In the genomic region with DNA sequence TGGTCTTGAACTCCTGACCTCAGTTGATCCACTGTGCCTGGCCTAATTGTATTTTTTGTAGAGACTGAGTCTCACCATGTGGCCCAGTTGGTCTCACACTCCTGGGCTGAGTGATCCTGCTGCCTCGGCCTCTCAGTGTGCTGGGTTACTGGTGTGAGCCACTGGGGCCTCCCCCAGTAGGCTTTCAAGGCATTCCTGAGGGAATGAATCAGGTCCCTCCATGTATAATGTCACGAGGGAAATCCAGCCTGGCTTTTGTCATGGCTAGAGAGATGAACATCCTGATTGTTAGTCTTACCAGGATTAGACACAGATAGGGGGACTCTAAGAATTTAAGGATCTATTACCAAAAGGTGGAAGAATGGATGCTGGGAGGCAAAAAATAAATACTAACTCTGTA, we compare ENCODE assay signal across 1 cellular context.
TF ChIP-seq lines count a peak whose summit lies in the region.

No MANE protein-coding gene starts in this region.

TF ChIP-seq in IMR-90, 13 proteins besides CTCF, POLR2A, EP300 and RAD21:
- TF ChIP-seq MAFK (IDR thresholded peaks at IDR 0.05; ENCODE audit: low read depth, low read length) (no peak), RCOR1 (IDR thresholded peaks at IDR 0.05; ENCODE audit: insufficient replicate concordance, low read length) (no peak), NFE2L2 (IDR thresholded peaks at IDR 0.05; ENCODE audit: low read depth, low read length) (no peak), CHD1 (IDR thresholded peaks at IDR 0.05; ENCODE audit: low read depth, low read length) (no peak), CEBPB (IDR thresholded peaks at IDR 0.05; ENCODE audit: low read depth, low read length) (no peak), MAZ (IDR thresholded peaks at IDR 0.05; ENCODE audit: borderline replicate concordance, low read depth, low read length) (no peak), RFX5 (IDR thresholded peaks at IDR 0.05; ENCODE audit: low read depth, low read length) (no peak), SMC3 (IDR thresholded peaks at IDR 0.05; ENCODE audit: low read depth, low read length) (no peak)
- TF ChIP-seq, protein P1, sequence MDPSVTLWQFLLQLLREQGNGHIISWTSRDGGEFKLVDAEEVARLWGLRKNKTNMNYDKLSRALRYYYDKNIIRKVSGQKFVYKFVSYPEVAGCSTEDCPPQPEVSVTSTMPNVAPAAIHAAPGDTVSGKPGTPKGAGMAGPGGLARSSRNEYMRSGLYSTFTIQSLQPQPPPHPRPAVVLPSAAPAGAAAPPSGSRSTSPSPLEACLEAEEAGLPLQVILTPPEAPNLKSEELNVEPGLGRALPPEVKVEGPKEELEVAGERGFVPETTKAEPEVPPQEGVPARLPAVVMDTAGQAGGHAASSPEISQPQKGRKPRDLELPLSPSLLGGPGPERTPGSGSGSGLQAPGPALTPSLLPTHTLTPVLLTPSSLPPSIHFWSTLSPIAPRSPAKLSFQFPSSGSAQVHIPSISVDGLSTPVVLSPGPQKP (IDR thresholded peaks at IDR 0.05; ENCODE audit: borderline replicate concordance, low read depth, low read length), result no peak
- TF ChIP-seq, protein P2, sequence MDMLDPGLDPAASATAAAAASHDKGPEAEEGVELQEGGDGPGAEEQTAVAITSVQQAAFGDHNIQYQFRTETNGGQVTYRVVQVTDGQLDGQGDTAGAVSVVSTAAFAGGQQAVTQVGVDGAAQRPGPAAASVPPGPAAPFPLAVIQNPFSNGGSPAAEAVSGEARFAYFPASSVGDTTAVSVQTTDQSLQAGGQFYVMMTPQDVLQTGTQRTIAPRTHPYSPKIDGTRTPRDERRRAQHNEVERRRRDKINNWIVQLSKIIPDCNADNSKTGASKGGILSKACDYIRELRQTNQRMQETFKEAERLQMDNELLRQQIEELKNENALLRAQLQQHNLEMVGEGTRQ (IDR thresholded peaks at IDR 0.05; ENCODE audit: low read depth, low read length), result no peak
